19 cellular contexts compared by ENCODE assay signal in the genomic region with DNA sequence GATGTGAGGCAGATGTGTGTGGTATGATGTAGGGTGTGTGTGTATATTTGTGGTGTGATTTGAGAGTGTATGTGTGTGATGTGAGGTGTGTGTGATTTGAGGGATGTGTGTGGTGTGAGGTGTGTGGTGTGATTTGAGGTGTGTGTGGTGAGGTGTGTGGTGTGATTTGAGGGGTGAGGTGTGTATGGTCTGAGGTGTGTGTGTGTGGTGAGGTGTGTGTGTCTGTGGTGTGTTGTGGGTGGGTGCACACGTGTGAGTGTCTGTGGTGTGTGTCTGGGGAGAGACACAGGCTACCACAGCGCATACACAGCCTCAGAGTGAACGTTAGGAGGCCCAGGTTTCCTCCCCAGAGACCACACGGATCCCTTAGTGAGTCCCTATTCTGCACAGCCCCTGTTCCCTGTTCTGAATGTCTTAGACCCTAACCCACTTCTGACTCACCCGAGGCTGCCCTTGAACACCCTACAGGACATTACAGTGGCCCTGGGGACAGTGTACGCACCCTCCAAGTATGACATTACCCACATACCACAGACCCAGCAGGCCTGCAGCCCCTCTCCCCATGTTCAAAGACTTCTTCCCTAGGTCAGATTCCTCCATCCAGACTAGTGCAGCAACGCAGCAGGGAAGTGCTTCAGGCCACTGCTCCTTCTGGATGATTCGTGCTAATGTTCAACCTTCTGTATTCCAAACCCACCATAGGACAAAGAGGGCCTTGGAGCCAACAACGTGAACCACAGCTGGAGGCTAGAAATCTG. TPM values are rescaled to one million over a fixed set of nuclear protein-coding genes. Genes with fewer than 3 reads are reported as not detected.
DNase-seq lines count a peak whose midpoint lies in the region; ATAC-seq, FAIRE-seq and TF ChIP-seq lines count a peak whose summit lies in the region.
"Had no signal": no experiment of that assay in that cellular context is flagged by ENCODE, and none has a peak within 500 bp of the region (broad histone marks: within the 10 kb centered on the region; RNA-seq: fewer than 3 reads in every experiment).

No MANE protein-coding gene starts in this region.

- intact Hi-C loops in HepG2 (cut with micrococcal nuclease; ENCODE audit: unreplicated experiment) (no loop called here), right lobe of liver (cut with DNase I) (no loop called here)

- FAIRE-seq in HepG2 (lab: Jason Lieb, UNC), result peak; percentile 64

- H3K36me3 ChIP-seq in HepG2 (replicated peaks in 1 of 2; ENCODE audit: control insufficient read depth in 1 of 2, insufficient read depth in 2 of 2, low read length in 2 of 2) (no peaks in the 10 kb centered on the region), right lobe of liver (no peaks in the 10 kb centered on the region), RWPE2 (ENCODE audit: low read depth) (no peaks in the 10 kb centered on the region)

- peaks cover 27% of the 10 kb centered on the region for H3K4me1 ChIP-seq in HepG2 (ENCODE audit: insufficient read depth, low read length)
- peaks cover 0 to 16% (median 6%) of the 10 kb centered on the region in 4 donors for H3K4me1 ChIP-seq in right lobe of liver
- H3K4me1 ChIP-seq in RWPE2 (ENCODE audit: insufficient read depth, poor library complexity, severe bottlenecking), result no peaks in the 10 kb centered on the region

- TF ChIP-seq POLR2A in HepG2 (IDR thresholded peaks at IDR 0.05; ENCODE audit: insufficient read depth in 1 of 2, low read depth in 2 of 2, low read length in 2 of 2), result no peak
- TF ChIP-seq POLR2A in right lobe of liver (IDR thresholded peaks at IDR 0.05), result no peak

- POLR2A ChIA-PET in HepG2 (lab: Yijun Ruan, JAX), result interaction anchor here (5.6 kb wide), 1 partner anchor 19 kb away, joined by 221 read pairs; no protein-coding TSS in a partner anchor

- in situ Hi-C loops in HepG2 (cut with HindIII; ENCODE audit: extremely low pct_ligation_motif_present, low pct_unique_long_range_greater_than_20kb), result no loop called here

- ATAC-seq in HepG2 (no peak), right lobe of liver (no peak), RWPE2 (ENCODE audit: low read depth) (peak; percentile 33; the same call in 2 of the 3 replicates), HG03108 (IDR thresholded peaks at IDR 0.05; ENCODE audit: unreplicated experiment) (no peak)
- ATAC-seq in effector memory CD8-positive, alpha-beta T cell (replicated peaks), result peak; percentile 2
- ATAC-seq in stimulated activated memory B cell treated with anti-CD40 and anti-IgM and Interleukin-4, amounts not matched to agents 10 μg/mL and 1 μg/mL and 100 μg/mL, for 72 hours, result no peak
- ATAC-seq: HCT116 had no signal

- H3K4me3 ChIP-seq in HepG2 (replicated peaks in 1 of 3; ENCODE audit: insufficient read depth in 1 of 3, low read depth in 2 of 3, low read length in 3 of 3) (no peak overlapping the region), right lobe of liver (no peak overlapping the region), RWPE2 (ENCODE audit: severe bottlenecking) (no peak overlapping the region)
- H3K4me3 ChIP-seq: PC-9 had no signal

- no peaks in the 10 kb centered on the region for H4K20me1 ChIP-seq in HepG2 (ENCODE audit: insufficient read depth, low read length)

- H3K4me3 Mint-ChIP-seq in effector memory CD8-positive, alpha-beta T cell, result no peak overlapping the region
- no peak overlapping the region for H3K4me3 Mint-ChIP-seq in stimulated activated memory B cell treated with anti-CD40 and anti-IgM and Interleukin-4, amounts not matched to agents 10 μg/mL and 1 μg/mL and 100 μg/mL, for 72 hours
- no peak overlapping the region for H3K4me3 Mint-ChIP-seq in activated T-cell treated with anti-CD3 and anti-CD28 coated beads, Interleukin-2, amount 50 U/mL, for 24 hours

- no peak for TF ChIP-seq CTCF in HepG2 (CRISPR knock-in tag; IDR thresholded peaks at IDR 0.05)
- no peak for TF ChIP-seq CTCF in right lobe of liver (IDR thresholded peaks at IDR 0.05)
- TF ChIP-seq CTCF in RWPE2 (IDR thresholded peaks at IDR 0.05; ENCODE audit: poor library complexity, severe bottlenecking), result no peak

- H3K4me2 ChIP-seq in HepG2 (ENCODE audit: low read depth, low read length), result no peak overlapping the region
- H3K4me2 ChIP-seq: PC-9 had no signal

- H3K27ac ChIP-seq in HepG2 (ENCODE audit: extremely low read length, insufficient read depth, low read length) (no peak overlapping the region), right lobe of liver (no peak overlapping the region), RWPE2 (ENCODE audit: poor library complexity, severe bottlenecking) (no peak overlapping the region)
- H3K27ac ChIP-seq: PC-9 had no signal

- TF ChIP-seq RAD21 in HepG2 (CRISPR knock-in tag; IDR thresholded peaks at IDR 0.05), result no peak

- no peak overlapping the region for H2AFZ ChIP-seq in HepG2 (ENCODE audit: low read length)
- H2AFZ ChIP-seq: PC-9 had no signal

- BruUV-seq in HepG2 (replicated peaks; lab: Mats Ljungman, UMichigan), result no TSS peak

- peaks cover 28% of the 10 kb centered on the region in 2 donors for H3K4me1 Mint-ChIP-seq in effector memory CD8-positive, alpha-beta T cell (ENCODE audit: low read depth in 2 of 2)
- H3K4me1 Mint-ChIP-seq in stimulated activated memory B cell treated with anti-CD40 and anti-IgM and Interleukin-4, amounts not matched to agents 10 μg/mL and 1 μg/mL and 100 μg/mL, for 72 hours, result peaks cover 26% of the 10 kb centered on the region
- peaks cover 34% of the 10 kb centered on the region for H3K4me1 Mint-ChIP-seq in activated T-cell treated with anti-CD3 and anti-CD28 coated beads, Interleukin-2, amount 50 U/mL, for 24 hours (ENCODE audit: low read depth)

- H3K27me3 ChIP-seq in HepG2 (ENCODE audit: control insufficient read depth in 1 of 2, insufficient read depth in 2 of 2, low read length in 2 of 2), result peaks cover 5 to 42% of the 10 kb centered on the region in 2 experiments; a peak in 4 of 5 replicates
- no peaks in the 10 kb centered on the region for H3K27me3 ChIP-seq in right lobe of liver
- H3K27me3 ChIP-seq in RWPE2 (ENCODE audit: insufficient read depth, poor library complexity, severe bottlenecking), result peaks cover 31% of the 10 kb centered on the region

- H3K36me3 Mint-ChIP-seq in effector memory CD8-positive, alpha-beta T cell (ENCODE audit: insufficient read depth), result peaks cover 3% of the 10 kb centered on the region
- no peaks in the 10 kb centered on the region for H3K36me3 Mint-ChIP-seq in stimulated activated memory B cell treated with anti-CD40 and anti-IgM and Interleukin-4, amounts not matched to agents 10 μg/mL and 1 μg/mL and 100 μg/mL, for 72 hours
- no peaks in the 10 kb centered on the region for H3K36me3 Mint-ChIP-seq in activated T-cell treated with anti-CD3 and anti-CD28 coated beads, Interleukin-2, amount 50 U/mL, for 24 hours (ENCODE audit: low read depth)

- no peaks in the 10 kb centered on the region for H3K27me3 Mint-ChIP-seq in effector memory CD8-positive, alpha-beta T cell
- H3K27me3 Mint-ChIP-seq in stimulated activated memory B cell treated with anti-CD40 and anti-IgM and Interleukin-4, amounts not matched to agents 10 μg/mL and 1 μg/mL and 100 μg/mL, for 72 hours, result no peaks in the 10 kb centered on the region
- peaks cover 4% of the 10 kb centered on the region for H3K27me3 Mint-ChIP-seq in activated T-cell treated with anti-CD3 and anti-CD28 coated beads, Interleukin-2, amount 50 U/mL, for 24 hours

- H3K27ac Mint-ChIP-seq in effector memory CD8-positive, alpha-beta T cell, result no peak overlapping the region
- peak overlapping the region; percentile 71 for H3K27ac Mint-ChIP-seq in stimulated activated memory B cell treated with anti-CD40 and anti-IgM and Interleukin-4, amounts not matched to agents 10 μg/mL and 1 μg/mL and 100 μg/mL, for 72 hours
- H3K27ac Mint-ChIP-seq in activated T-cell treated with anti-CD3 and anti-CD28 coated beads, Interleukin-2, amount 50 U/mL, for 24 hours, result no peak overlapping the region

- H3K9me3 ChIP-seq in HepG2 (ENCODE audit: low read length) (peaks cover 4% of the 10 kb centered on the region; the same call in 1 of the 2 replicates), right lobe of liver (no peaks in the 10 kb centered on the region), RWPE2 (ENCODE audit: severe bottlenecking) (no peaks in the 10 kb centered on the region)

- DNase-seq in HepG2 (ENCODE audit: low spot score) (no peak), right lobe of liver (no peak), RWPE2 (ENCODE audit: low spot score) (no peak), NCI-H524 treated with DMSO at 0.1 percent for 48 hours (lab: John Stamatoyannopoulos, UW) (no peak)
- DNase-seq in effector memory CD8-positive, alpha-beta T cell, result peak in 2 of 3 experiments; percentile 35 to 39
- DNase-seq in activated T-cell treated with anti-CD3 and anti-CD28 coated beads, Interleukin-2, amount 50 U/mL, for 24 hours, result no peak
- DNase-seq: C1 segment of cervical spinal cord, DMS79 treated with DMSO at 0.1 percent for 48 hours, Kasumi-1, NCI-H1105 treated with DMSO at 0.1 percent for 48 hours, NCI-H187, NCI-H446 treated with DMSO at 0.1 percent for 48 hours, NCI-H774, PC-9 had no signal

- CTCF ChIA-PET in HepG2 (lab: Yijun Ruan, JAX; ENCODE audit: low intra/inter-chr PET ratio, low total read pairs), result no interaction called here

- H3K9ac ChIP-seq in HepG2 (ENCODE audit: insufficient read depth, low read depth, low read length), result no peak overlapping the region

- H3K79me2 ChIP-seq in HepG2 (ENCODE audit: insufficient read depth, low read length), result no peaks in the 10 kb centered on the region

- H3K9me3 Mint-ChIP-seq in effector memory CD8-positive, alpha-beta T cell, result no peaks in the 10 kb centered on the region
- no peaks in the 10 kb centered on the region for H3K9me3 Mint-ChIP-seq in stimulated activated memory B cell treated with anti-CD40 and anti-IgM and Interleukin-4, amounts not matched to agents 10 μg/mL and 1 μg/mL and 100 μg/mL, for 72 hours
- H3K9me3 Mint-ChIP-seq in activated T-cell treated with anti-CD3 and anti-CD28 coated beads, Interleukin-2, amount 50 U/mL, for 24 hours, result no peaks in the 10 kb centered on the region

- TF ChIP-seq EP300 in HepG2 (IDR thresholded peaks at IDR 0.05; ENCODE audit: low read depth in 2 of 2, low read length in 2 of 2) (no peak), HepG2 (CRISPR knock-in tag; IDR thresholded peaks at IDR 0.05; ENCODE audit: borderline replicate concordance) (no peak)

- 22% methylated on average over 9 of the region's 9 CpGs for WGBS in HepG2 (ENCODE audit: low lambda C conversion rate)
- 70% methylated on average over 3 of the region's 9 CpGs for whole genome bisulfite sequencing in right lobe of liver (ENCODE audit: insufficient coverage, low coverage, low lambda C conversion rate, missing lambda C conversion rate)

RNA-seq across cellular contexts. Expression of a gene that starts 3.5 kb away (rescaled TPM):
- total RNA-seq in HepG2 (2016; rRNA removed; fragmentation: Illumina TruSeq; extraction: Trizol), result 0.91 and 1.1 TPM in 2 replicates
- 0.30 TPM in 1 of 2 replicates, not detected in the other for total RNA-seq in HepG2 (2016; cell fraction: cytosol; rRNA removed; fragmentation: Illumina TruSeq; extraction: Trizol; ENCODE audit: low read depth)
- 0.73 and 1.0 TPM in 2 replicates for total RNA-seq in HepG2 (2016; cell fraction: insoluble cytoplasmic fraction; rRNA removed; fragmentation: Illumina TruSeq; extraction: Trizol)
- 0.83 and 0.93 TPM in 2 replicates for total RNA-seq in HepG2 (2016; cell fraction: membrane; rRNA removed; fragmentation: Illumina TruSeq; extraction: Trizol)
- 0.96 and 1.3 TPM in 2 replicates for total RNA-seq in HepG2 (2016; cell fraction: nucleus; rRNA removed; fragmentation: Illumina TruSeq; extraction: Trizol)
- polyA plus RNA-seq in HepG2 (2011; rRNA removed), result 3.7 and 4.7 TPM in 2 replicates
- 2.1 and 2.8 TPM in 2 replicates for polyA plus RNA-seq in HepG2 (2011; cell fraction: cytosol; rRNA removed)
- 7.0 and 8.4 TPM in 2 replicates for polyA plus RNA-seq in HepG2 (2011; cell fraction: nucleus; rRNA removed)
- 1.8 and 2.4 TPM in 2 replicates for polyA plus RNA-seq in HepG2 (2012)
- polyA plus RNA-seq in HepG2 (2016; cell fraction: cytosol; fragmentation: Illumina TruSeq; extraction: Trizol; ENCODE audit: low read depth), result 0.18 and 0.22 TPM in 2 replicates
- 0.83 and 0.93 TPM in 2 replicates for polyA plus RNA-seq in HepG2 (2016; cell fraction: insoluble cytoplasmic fraction; fragmentation: Illumina TruSeq; extraction: Trizol; ENCODE audit: low read depth)
- 0.48 and 0.49 TPM in 2 replicates for polyA plus RNA-seq in HepG2 (2016; cell fraction: membrane; fragmentation: Illumina TruSeq; extraction: Trizol; ENCODE audit: low read depth)
- polyA plus RNA-seq in HepG2 (2016; cell fraction: nucleus; fragmentation: Illumina TruSeq; extraction: Trizol; ENCODE audit: insufficient read depth, low read depth), result 2.4 and 2.8 TPM in 2 replicates
- polyA minus RNA-seq in HepG2 (2011; rRNA and poly(A)+ RNA removed; ENCODE audit: low replicate concordance), result 2.2 TPM in 1 of 2 replicates, not detected in the other
- polyA minus RNA-seq in HepG2 (2011; cell fraction: cytosol; rRNA and poly(A)+ RNA removed), result 0.70 and 2.0 TPM in 2 replicates
- 1.4 and 1.7 TPM in 2 replicates for polyA minus RNA-seq in HepG2 (2011; cell fraction: nucleus; rRNA and poly(A)+ RNA removed)
- total RNA-seq in right lobe of liver, result 10 to 100 TPM in 3 of 6 experiments, 1 to 10 TPM in 3; 5.0 to 14.4 (median 9.0) TPM
- total RNA-seq: A172, PC-9 had no signal

RNA-seq across cellular contexts. Expression of a gene that starts 14.9 kb away (rescaled TPM):
- 138 and 169 TPM in 2 replicates for total RNA-seq in HepG2 (2016; rRNA removed; fragmentation: Illumina TruSeq; extraction: Trizol)
- 27.0 and 28.2 TPM in 2 replicates for total RNA-seq in HepG2 (2016; cell fraction: cytosol; rRNA removed; fragmentation: Illumina TruSeq; extraction: Trizol; ENCODE audit: low read depth)
- 118 and 171 TPM in 2 replicates for total RNA-seq in HepG2 (2016; cell fraction: insoluble cytoplasmic fraction; rRNA removed; fragmentation: Illumina TruSeq; extraction: Trizol)
- 64.4 and 79.9 TPM in 2 replicates for total RNA-seq in HepG2 (2016; cell fraction: membrane; rRNA removed; fragmentation: Illumina TruSeq; extraction: Trizol)
- total RNA-seq in HepG2 (2016; cell fraction: nucleus; rRNA removed; fragmentation: Illumina TruSeq; extraction: Trizol), result 75.3 and 85.2 TPM in 2 replicates
- polyA plus RNA-seq in HepG2 (2011; rRNA removed), result 266 and 269 TPM in 2 replicates
- 232 and 243 TPM in 2 replicates for polyA plus RNA-seq in HepG2 (2011; cell fraction: cytosol; rRNA removed)
- 152 and 164 TPM in 2 replicates for polyA plus RNA-seq in HepG2 (2011; cell fraction: nucleus; rRNA removed)
- 209 and 226 TPM in 2 replicates for polyA plus RNA-seq in HepG2 (2012)
- polyA plus RNA-seq in HepG2 (2016; cell fraction: cytosol; fragmentation: Illumina TruSeq; extraction: Trizol; ENCODE audit: low read depth), result 52.4 and 55.7 TPM in 2 replicates
- 275 and 359 TPM in 2 replicates for polyA plus RNA-seq in HepG2 (2016; cell fraction: insoluble cytoplasmic fraction; fragmentation: Illumina TruSeq; extraction: Trizol; ENCODE audit: low read depth)
- 109 and 126 TPM in 2 replicates for polyA plus RNA-seq in HepG2 (2016; cell fraction: membrane; fragmentation: Illumina TruSeq; extraction: Trizol; ENCODE audit: low read depth)
- polyA plus RNA-seq in HepG2 (2016; cell fraction: nucleus; fragmentation: Illumina TruSeq; extraction: Trizol; ENCODE audit: insufficient read depth, low read depth), result 248 and 253 TPM in 2 replicates
- 92.0 and 295 TPM in 2 replicates for polyA minus RNA-seq in HepG2 (2011; rRNA and poly(A)+ RNA removed; ENCODE audit: low replicate concordance)
- 130 and 139 TPM in 2 replicates for polyA minus RNA-seq in HepG2 (2011; cell fraction: cytosol; rRNA and poly(A)+ RNA removed)
- polyA minus RNA-seq in HepG2 (2011; cell fraction: nucleus; rRNA and poly(A)+ RNA removed), result 62.8 and 68.1 TPM in 2 replicates
- 100 to 1,000 TPM; 105 to 218 (median 161) TPM for total RNA-seq in right lobe of liver

RNA-seq across cellular contexts. Expression of a gene that starts 20.8 kb away (rescaled TPM):
- total RNA-seq in HepG2 (2016; rRNA removed; fragmentation: Illumina TruSeq; extraction: Trizol) (not detected in 2 replicates), right lobe of liver (1 to 10 TPM in 2 of 6 experiments, under 1 TPM in 3, not detected in 1; 0.44 to 2.6 (median 0.74) TPM)
- total RNA-seq in HepG2 (2016; cell fraction: cytosol; rRNA removed; fragmentation: Illumina TruSeq; extraction: Trizol; ENCODE audit: low read depth), result not detected in 2 replicates
- total RNA-seq in HepG2 (2016; cell fraction: insoluble cytoplasmic fraction; rRNA removed; fragmentation: Illumina TruSeq; extraction: Trizol), result not detected in 2 replicates
- total RNA-seq in HepG2 (2016; cell fraction: membrane; rRNA removed; fragmentation: Illumina TruSeq; extraction: Trizol), result not detected in 2 replicates
- total RNA-seq in HepG2 (2016; cell fraction: nucleus; rRNA removed; fragmentation: Illumina TruSeq; extraction: Trizol), result not detected in 2 replicates
- not detected in 2 replicates for polyA plus RNA-seq in HepG2 (2011; rRNA removed)
- polyA plus RNA-seq in HepG2 (2011; cell fraction: cytosol; rRNA removed), result not detected in 2 replicates
- polyA plus RNA-seq in HepG2 (2011; cell fraction: nucleus; rRNA removed), result not detected in 2 replicates
- polyA plus RNA-seq in HepG2 (2012), result not detected in 2 replicates
- polyA plus RNA-seq in HepG2 (2016; cell fraction: cytosol; fragmentation: Illumina TruSeq; extraction: Trizol; ENCODE audit: low read depth), result not detected in 2 replicates
- not detected in 2 replicates for polyA plus RNA-seq in HepG2 (2016; cell fraction: insoluble cytoplasmic fraction; fragmentation: Illumina TruSeq; extraction: Trizol; ENCODE audit: low read depth)
- not detected in 2 replicates for polyA plus RNA-seq in HepG2 (2016; cell fraction: membrane; fragmentation: Illumina TruSeq; extraction: Trizol; ENCODE audit: low read depth)
- polyA plus RNA-seq in HepG2 (2016; cell fraction: nucleus; fragmentation: Illumina TruSeq; extraction: Trizol; ENCODE audit: insufficient read depth, low read depth), result not detected in 2 replicates
- polyA minus RNA-seq in HepG2 (2011; rRNA and poly(A)+ RNA removed; ENCODE audit: low replicate concordance), result not detected in 2 replicates
- polyA minus RNA-seq in HepG2 (2011; cell fraction: cytosol; rRNA and poly(A)+ RNA removed), result not detected in 2 replicates
- not detected in 2 replicates for polyA minus RNA-seq in HepG2 (2011; cell fraction: nucleus; rRNA and poly(A)+ RNA removed)
- total RNA-seq: A172, G401, PC-9 had no signal

RNA-seq across cellular contexts. Expression of a gene that starts 42.6 kb away (rescaled TPM):
- 37.6 and 44.2 TPM in 2 replicates for total RNA-seq in HepG2 (2016; rRNA removed; fragmentation: Illumina TruSeq; extraction: Trizol)
- total RNA-seq in HepG2 (2016; cell fraction: cytosol; rRNA removed; fragmentation: Illumina TruSeq; extraction: Trizol; ENCODE audit: low read depth), result 16.5 and 18.6 TPM in 2 replicates
- total RNA-seq in HepG2 (2016; cell fraction: insoluble cytoplasmic fraction; rRNA removed; fragmentation: Illumina TruSeq; extraction: Trizol), result 38.7 and 44.6 TPM in 2 replicates
- 25.6 and 29.9 TPM in 2 replicates for total RNA-seq in HepG2 (2016; cell fraction: membrane; rRNA removed; fragmentation: Illumina TruSeq; extraction: Trizol)
- total RNA-seq in HepG2 (2016; cell fraction: nucleus; rRNA removed; fragmentation: Illumina TruSeq; extraction: Trizol), result 44.5 and 46.0 TPM in 2 replicates
- 39.7 and 49.8 TPM in 2 replicates for polyA plus RNA-seq in HepG2 (2011; rRNA removed)
- 37.1 and 45.5 TPM in 2 replicates for polyA plus RNA-seq in HepG2 (2011; cell fraction: cytosol; rRNA removed)
- polyA plus RNA-seq in HepG2 (2011; cell fraction: nucleus; rRNA removed), result 152 and 183 TPM in 2 replicates
- 37.3 and 50.6 TPM in 2 replicates for polyA plus RNA-seq in HepG2 (2012)
- 8.7 and 8.9 TPM in 2 replicates for polyA plus RNA-seq in HepG2 (2016; cell fraction: cytosol; fragmentation: Illumina TruSeq; extraction: Trizol; ENCODE audit: low read depth)
- 35.3 and 35.8 TPM in 2 replicates for polyA plus RNA-seq in HepG2 (2016; cell fraction: insoluble cytoplasmic fraction; fragmentation: Illumina TruSeq; extraction: Trizol; ENCODE audit: low read depth)
- 17.6 and 19.9 TPM in 2 replicates for polyA plus RNA-seq in HepG2 (2016; cell fraction: membrane; fragmentation: Illumina TruSeq; extraction: Trizol; ENCODE audit: low read depth)
- 74.0 and 80.9 TPM in 2 replicates for polyA plus RNA-seq in HepG2 (2016; cell fraction: nucleus; fragmentation: Illumina TruSeq; extraction: Trizol; ENCODE audit: insufficient read depth, low read depth)
- polyA minus RNA-seq in HepG2 (2011; rRNA and poly(A)+ RNA removed; ENCODE audit: low replicate concordance), result 32.3 and 53.7 TPM in 2 replicates
- 12.7 and 14.7 TPM in 2 replicates for polyA minus RNA-seq in HepG2 (2011; cell fraction: cytosol; rRNA and poly(A)+ RNA removed)
- polyA minus RNA-seq in HepG2 (2011; cell fraction: nucleus; rRNA and poly(A)+ RNA removed), result 56.3 and 64.3 TPM in 2 replicates
- 10 to 100 TPM in 5 of 6 experiments, 1 to 10 TPM in 1; 10.0 to 23.0 (median 16.3) TPM for total RNA-seq in right lobe of liver

Comparison
In these comparisons a context has a peak if more than half of its experiments do, and no peak if none do; other contexts are left out.
1. ATAC-seq: peak in RWPE2 (single experiment) and effector memory CD8-positive, alpha-beta T cell (single experiment); none in HepG2 (single experiment), right lobe of liver (0 of 4), stimulated activated memory B cell treated with anti-CD40 and anti-IgM and Interleukin-4, amounts not matched to agents 10 μg/mL and 1 μg/mL and 100 μg/mL, for 72 hours (single experiment) and HG03108 (single experiment).
2. DNase-seq: peak in effector memory CD8-positive, alpha-beta T cell (2 of 3); none in HepG2 (single experiment), right lobe of liver (0 of 3), RWPE2 (single experiment), NCI-H524 treated with DMSO at 0.1 percent for 48 hours (single experiment) and activated T-cell treated with anti-CD3 and anti-CD28 coated beads, Interleukin-2, amount 50 U/mL, for 24 hours (single experiment).